ENCODE assay signal across 19 cellular contexts in genomic region chrX:43333543-43333942, GRCh38.
A peak's percentile ranks its signal among the peaks of the same experiment; 100 is the strongest.
DNase-seq lines count a peak whose midpoint lies in the region; ATAC-seq and TF ChIP-seq lines count a peak whose summit lies in the region.
"Had no signal": no experiment of that assay in that cellular context is flagged by ENCODE, and none has a peak within 500 bp of the region (broad histone marks: within the 10 kb centered on the region; RNA-seq: fewer than 3 reads in every experiment).

No MANE protein-coding gene starts in this region.

- no peak for TF ChIP-seq POLR2A in breast epithelium (IDR thresholded peaks at IDR 0.05)
- TF ChIP-seq POLR2A in erythroblast (IDR thresholded peaks at IDR 0.05; ENCODE audit: low read length) = no peak

- H2AFZ ChIP-seq in SU-DHL-6 (ENCODE audit: low read depth, low read length, severe bottlenecking) = peak overlapping the region; percentile 3

- H3K36me3 Mint-ChIP-seq in MCF 10A (ENCODE audit: insufficient read depth, unreplicated experiment) = no peaks in the 10 kb centered on the region

- peak; percentile 24 for TF ChIP-seq CTCF in MCF 10A (IDR thresholded peaks at IDR 0.05; ENCODE audit: unreplicated experiment)
- no peak for TF ChIP-seq CTCF in breast epithelium (IDR thresholded peaks at IDR 0.05)
- peak; percentile 12 for TF ChIP-seq CTCF in SU-DHL-6 (IDR thresholded peaks at IDR 0.05; ENCODE audit: insufficient read depth, low read length, poor library complexity, severe bottlenecking)

- no peaks in the 10 kb centered on the region for H3F3A ChIP-seq in SU-DHL-6 (ENCODE audit: insufficient read depth)

- H3K79me2 ChIP-seq in SU-DHL-6 (ENCODE audit: insufficient read depth, low read length) = no peaks in the 10 kb centered on the region

- intact Hi-C loops in MCF 10A (cut with micrococcal nuclease) (no loop called here), breast epithelium (cut with DNase I; ENCODE audit: low total_unique reads) (no loop called here)

- no TSS peak for BruUV-seq in MCF 10A (replicated peaks; lab: Mats Ljungman, UMichigan)

- no peaks in the 10 kb centered on the region for H3K9me3 Mint-ChIP-seq in MCF 10A (ENCODE audit: unreplicated experiment)
- H3K9me3 Mint-ChIP-seq: activated CD4-positive, alpha-beta memory T cell treated with anti-CD3 and anti-CD28 coated beads, Interleukin-2, amount 10 ng/mL, durations not matched to agents 7 days and 5 days had no signal

- CTCF ChIA-PET in MCF 10A (lab: Yijun Ruan, JAX) = interaction anchor here (0.6 to 1.5 kb wide), 5 partner anchors 20 to 1570 kb away, joined by 3 to 4 read pairs (median 4); no protein-coding TSS in a partner anchor

- H3K36me3 ChIP-seq in breast epithelium = no peaks in the 10 kb centered on the region
- H3K36me3 ChIP-seq in SU-DHL-6 (ENCODE audit: low read length) = no peaks in the 10 kb centered on the region
- H3K36me3 ChIP-seq: esophagus squamous epithelium had no signal

- POLR2A ChIA-PET in MCF 10A (lab: Yijun Ruan, JAX) = no interaction called here

- H3K4me3 Mint-ChIP-seq in MCF 10A (ENCODE audit: unreplicated experiment) = no peak overlapping the region
- H3K4me3 Mint-ChIP-seq: activated CD4-positive, alpha-beta memory T cell treated with anti-CD3 and anti-CD28 coated beads, Interleukin-2, amount 10 ng/mL, durations not matched to agents 7 days and 5 days had no signal

- H3K9ac ChIP-seq in SU-DHL-6 (ENCODE audit: low read length) = no peak overlapping the region
- H3K9ac ChIP-seq: SK-N-SH had no signal

- no peak overlapping the region for H3K4me2 ChIP-seq in SU-DHL-6 (ENCODE audit: low read depth, low read length, poor library complexity, severe bottlenecking)
- H3K4me2 ChIP-seq: SK-N-SH had no signal

- no peak overlapping the region for H3K27ac ChIP-seq in breast epithelium
- no peak overlapping the region for H3K27ac ChIP-seq in SU-DHL-6 (ENCODE audit: low read depth, low read length)
- H3K27ac ChIP-seq: coronary artery, esophagus squamous epithelium had no signal

- no peak overlapping the region for H3K27ac Mint-ChIP-seq in MCF 10A (ENCODE audit: low read depth, unreplicated experiment)
- H3K27ac Mint-ChIP-seq: activated CD4-positive, alpha-beta memory T cell treated with anti-CD3 and anti-CD28 coated beads, Interleukin-2, amount 10 ng/mL, durations not matched to agents 7 days and 5 days; activated T-helper 2 cell treated with anti-CD3 and anti-CD28 coated beads, Interferon-gamma antibody, Interleukin-2, Interleukin-4, amounts not matched to agents 10 μg/mL and 5 μg/mL and 100 μg/mL, durations not matched to agents 14 hours and 24 hours and 36 hours had no signal

- H3K4me1 Mint-ChIP-seq in MCF 10A (ENCODE audit: insufficient read depth, unreplicated experiment) = peaks cover 5% of the 10 kb centered on the region
- H3K4me1 Mint-ChIP-seq: activated CD4-positive, alpha-beta memory T cell treated with anti-CD3 and anti-CD28 coated beads, Interleukin-2, amount 10 ng/mL, durations not matched to agents 7 days and 5 days had no signal

- DNase-seq in MCF 10A (ENCODE audit: unreplicated experiment) = peak; percentile 11
- DNase-seq in breast epithelium (ENCODE audit: low spot score in 2 of 2) = no peak
- DNase-seq in iris pigment epithelial cell (ENCODE audit: low read depth) = peak; percentile 4
- DNase-seq in NCI-H146 treated with DMSO at 0.1 percent for 48 hours (lab: John Stamatoyannopoulos, UW; ENCODE audit: unreplicated experiment) = no peak
- no peak for DNase-seq in erythroblast (lab: John Stamatoyannopoulos, UW)
- DNase-seq in activated CD4-positive, CD25-positive, alpha-beta regulatory T cell treated with anti-CD3 and anti-CD28 coated beads, Interleukin-2, amount 50 U/mL, for 72 hours = no peak
- DNase-seq: activated CD4-positive, alpha-beta memory T cell treated with anti-CD3 and anti-CD28 coated beads, Interleukin-2, amount 10 ng/mL, durations not matched to agents 7 days and 5 days; amygdala; Calu3; esophagus squamous epithelium; hippocampal formation; NCI-H226; SK-N-SH; stimulated activated CD4-positive, alpha-beta T cell treated with anti-CD3 and anti-CD28 coated beads, Interleukin-2, amount 100 ng/mL, for 24 hours had no signal

- H3K4me3 ChIP-seq in breast epithelium (no peak overlapping the region), SU-DHL-6 (ENCODE audit: insufficient read depth, low read length, poor library complexity, severe bottlenecking) (no peak overlapping the region)
- H3K4me3 ChIP-seq: coronary artery, esophagus squamous epithelium had no signal

- no peak for ATAC-seq in GM19324 (IDR thresholded peaks at IDR 0.05; ENCODE audit: low FRiP score, unreplicated experiment)
- ATAC-seq: left lobe of liver had no signal

- no peaks in the 10 kb centered on the region for H3K4me1 ChIP-seq in breast epithelium
- H3K4me1 ChIP-seq: esophagus squamous epithelium had no signal

- H3K27me3 ChIP-seq in breast epithelium = peaks cover 0 to 3% of the 10 kb centered on the region in 2 donors
- no peaks in the 10 kb centered on the region for H3K27me3 ChIP-seq in SU-DHL-6 (ENCODE audit: low read length)
- H3K27me3 ChIP-seq: esophagus squamous epithelium had no signal

- H3K9me2 ChIP-seq in SU-DHL-6 (replicated peaks; ENCODE audit: insufficient read depth, low read length) = no peaks in the 10 kb centered on the region
- H3K9me2 ChIP-seq: SK-N-SH had no signal

- peaks cover 9 to 44% of the 10 kb centered on the region in 2 donors for H3K9me3 ChIP-seq in breast epithelium
- no peaks in the 10 kb centered on the region for H3K9me3 ChIP-seq in SU-DHL-6 (ENCODE audit: insufficient read depth, low read length)
- H3K9me3 ChIP-seq: esophagus squamous epithelium, SK-N-SH had no signal

- H4K20me1 ChIP-seq in SU-DHL-6 (ENCODE audit: low read depth, low read length) = no peaks in the 10 kb centered on the region

- peaks cover 10% of the 10 kb centered on the region for H3K27me3 Mint-ChIP-seq in MCF 10A (ENCODE audit: insufficient read depth, unreplicated experiment)
- H3K27me3 Mint-ChIP-seq: activated CD4-positive, alpha-beta memory T cell treated with anti-CD3 and anti-CD28 coated beads, Interleukin-2, amount 10 ng/mL, durations not matched to agents 7 days and 5 days had no signal

Comparison
In these comparisons a context has a peak if more than half of its experiments do, and no peak if none do; other contexts are left out.
1. DNase-seq: peak in MCF 10A (single experiment) and iris pigment epithelial cell (single experiment); none in breast epithelium (0 of 2), NCI-H146 treated with DMSO at 0.1 percent for 48 hours (single experiment), erythroblast (0 of 2) and activated CD4-positive, CD25-positive, alpha-beta regulatory T cell treated with anti-CD3 and anti-CD28 coated beads, Interleukin-2, amount 50 U/mL, for 72 hours (single experiment).
2. CTCF ChIP-seq: peak in MCF 10A (single experiment) and SU-DHL-6 (single experiment); none in breast epithelium (0 of 3).